Comparison of ENCODE assay signal across 22 cellular contexts in the genomic region with DNA sequence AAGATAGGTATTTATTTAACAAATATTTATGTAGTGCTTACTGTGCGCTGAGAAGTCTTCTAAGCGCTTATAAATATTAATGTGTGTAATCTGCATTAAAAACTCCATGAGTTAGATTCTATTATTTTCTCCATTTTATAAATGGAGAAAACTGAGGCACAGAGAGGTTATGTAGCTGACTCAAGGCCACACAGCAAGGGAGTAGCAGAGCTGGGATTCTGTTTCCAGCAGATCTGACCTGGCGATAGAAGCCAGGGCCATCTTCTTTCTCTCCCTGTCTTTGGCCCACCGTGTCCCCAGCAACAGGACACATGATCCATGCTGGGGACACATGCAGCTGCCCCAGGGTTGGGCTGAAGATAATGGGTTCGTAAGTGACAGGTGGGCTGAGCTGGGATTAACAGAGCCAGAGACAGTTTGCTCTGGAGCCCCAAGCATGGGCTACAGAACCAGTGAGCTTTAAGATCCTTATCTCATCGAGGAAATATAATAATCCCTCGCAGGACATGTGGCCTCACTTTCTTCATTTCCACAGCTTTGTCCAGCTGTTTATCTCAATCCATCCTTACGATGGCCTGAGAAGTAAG. TPM values are rescaled to one million over a fixed set of nuclear protein-coding genes. Genes with fewer than 3 reads are reported as not detected.
"Had no signal": no experiment of that assay in that cellular context is flagged by ENCODE, and none has a peak within 500 bp of the region (broad histone marks: within the 10 kb centered on the region; RNA-seq: fewer than 3 reads in every experiment).

No MANE protein-coding gene starts in this region.

- H3K27me3 ChIP-seq: brain microvascular endothelial cell, cardiac muscle cell had no signal

- H3K4me3 ChIP-seq: cardiac muscle cell had no signal

- H3K27ac Mint-ChIP-seq: activated B cell treated with CpG ODN at 0.5 μM for 24 hours; activated CD4-positive, alpha-beta T cell treated with anti-CD3 and anti-CD28 coated beads, Interleukin-2, amount 10 ng/mL, durations not matched to agents 24 days and 14 days; activated naive CD4-positive, alpha-beta T cell treated with anti-CD3 and anti-CD28 coated beads for 36 hours; activated naive CD8-positive, alpha-beta T cell; T-helper 1 cell treated with Interleukin-12 subunit alpha and Interleukin-12 subunit beta and Interleukin-4 antibody, amounts not matched to agents 30 μg/mL and 1 μg/mL, for 36 hours had no signal

- H3K27ac ChIP-seq: brain microvascular endothelial cell, cardiac muscle cell had no signal

- H3K36me3 Mint-ChIP-seq: activated naive CD8-positive, alpha-beta T cell had no signal

- H3K4me3 Mint-ChIP-seq: activated B cell treated with CpG ODN at 0.5 μM for 24 hours; activated CD4-positive, alpha-beta T cell treated with anti-CD3 and anti-CD28 coated beads, Interleukin-2, amount 10 ng/mL, durations not matched to agents 24 days and 14 days; activated naive CD4-positive, alpha-beta T cell treated with anti-CD3 and anti-CD28 coated beads for 36 hours; activated naive CD8-positive, alpha-beta T cell; activated T-cell treated with anti-CD3 and anti-CD28 coated beads, Interleukin-2, amount 50 U/mL, for 4 hours; T-helper 1 cell treated with Interleukin-12 subunit alpha and Interleukin-12 subunit beta and Interleukin-4 antibody, amounts not matched to agents 30 μg/mL and 1 μg/mL, for 36 hours had no signal

- H3K36me3 ChIP-seq: brain microvascular endothelial cell, cardiac muscle cell had no signal

- ATAC-seq: activated T-cell treated with anti-CD3 and anti-CD28 coated beads, Interleukin-2, amount 50 U/mL, for 4 hours had no signal

- DNase-seq: activated B cell treated with CpG ODN at 0.5 μM for 24 hours; activated CD4-positive, alpha-beta T cell treated with anti-CD3 and anti-CD28 coated beads for 1 hour; activated CD4-positive, alpha-beta T cell treated with anti-CD3 and anti-CD28 coated beads, Interleukin-2, amount 10 ng/mL, durations not matched to agents 24 days and 14 days; activated CD4-positive, alpha-beta T cell treated with anti-CD3 and anti-CD28 coated beads, Interleukin-2, amount 50 U/mL, for 48 hours; activated gamma-delta T cell; activated naive CD4-positive, alpha-beta T cell treated with anti-CD3 and anti-CD28 coated beads for 36 hours; activated T-cell treated with anti-CD3 and anti-CD28 coated beads, Interleukin-2, amount 50 U/mL, for 4 hours; amygdala; brain microvascular endothelial cell; Karpas-422; MM.1S; NCI-H1105; NCI-H1436; NCI-H1694 treated with DMSO at 0.1 percent for 48 hours; NCI-H2029 treated with DMSO at 0.1 percent for 48 hours; NCI-H510A treated with DMSO at 0.1 percent for 48 hours; NCI-H748 treated with DMSO at 0.1 percent for 48 hours; SIG-M5 had no signal

- H3K4me1 Mint-ChIP-seq: activated B cell treated with CpG ODN at 0.5 μM for 24 hours; activated CD4-positive, alpha-beta T cell treated with anti-CD3 and anti-CD28 coated beads, Interleukin-2, amount 10 ng/mL, durations not matched to agents 24 days and 14 days had no signal

- H3K27me3 Mint-ChIP-seq: activated B cell treated with CpG ODN at 0.5 μM for 24 hours; activated CD4-positive, alpha-beta T cell treated with anti-CD3 and anti-CD28 coated beads, Interleukin-2, amount 10 ng/mL, durations not matched to agents 24 days and 14 days had no signal

- H3K9me3 Mint-ChIP-seq: activated B cell treated with CpG ODN at 0.5 μM for 24 hours; activated CD4-positive, alpha-beta T cell treated with anti-CD3 and anti-CD28 coated beads, Interleukin-2, amount 10 ng/mL, durations not matched to agents 24 days and 14 days; activated naive CD4-positive, alpha-beta T cell treated with anti-CD3 and anti-CD28 coated beads for 36 hours; activated T-cell treated with anti-CD3 and anti-CD28 coated beads, Interleukin-2, amount 50 U/mL, for 4 hours; T-helper 1 cell treated with Interleukin-12 subunit alpha and Interleukin-12 subunit beta and Interleukin-4 antibody, amounts not matched to agents 30 μg/mL and 1 μg/mL, for 36 hours had no signal

RNA-seq across cellular contexts. Expression of gene IGSF21, which starts 30.3 kb away (rescaled TPM):
- total RNA-seq: activated B cell treated with CpG ODN at 0.5 μM for 24 hours; activated CD4-positive, alpha-beta T cell treated with anti-CD3 and anti-CD28 coated beads, Interleukin-2, amount 10 ng/mL, durations not matched to agents 24 days and 14 days; activated naive CD4-positive, alpha-beta T cell treated with anti-CD3 and anti-CD28 coated beads for 36 hours; activated T-cell treated with anti-CD3 and anti-CD28 coated beads, Interleukin-2, amount 50 U/mL, for 4 hours; RPMI7951 had no signal
- polyA plus RNA-seq: cardiac muscle cell had no signal
